ENCODE assay signal across 14 cellular contexts in the genomic region with DNA sequence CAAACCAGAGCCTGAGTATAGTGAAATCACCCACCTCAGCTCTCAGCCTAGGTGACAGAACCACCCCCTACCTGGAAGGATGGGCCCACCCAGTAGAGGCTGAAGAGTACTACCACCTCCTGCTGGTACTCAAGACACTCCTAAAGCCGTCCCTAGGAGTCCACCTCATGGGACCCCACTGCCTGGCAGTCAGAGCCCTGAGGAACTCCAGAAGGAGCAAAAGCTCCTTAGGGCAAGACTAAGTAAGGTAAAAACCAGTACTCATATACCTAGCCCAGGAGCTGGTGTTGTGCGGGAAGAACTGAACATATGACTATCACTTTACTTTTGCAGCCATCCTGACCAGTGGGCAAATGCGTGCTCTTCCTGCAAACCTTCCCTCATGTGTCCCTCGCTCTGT. TPM values are rescaled to one million over a fixed set of nuclear protein-coding genes. Genes with fewer than 3 reads are reported as not detected.
A peak's percentile ranks its signal among the peaks of the same experiment; 100 is the strongest.
DNase-seq lines count a peak whose midpoint lies in the region; ATAC-seq and TF ChIP-seq lines count a peak whose summit lies in the region.
"Had no signal": no experiment of that assay in that cellular context is flagged by ENCODE, and none has a peak within 500 bp of the region (broad histone marks: within the 10 kb centered on the region; RNA-seq: fewer than 3 reads in every experiment).

No MANE protein-coding gene starts in this region.

- TF ChIP-seq EP300 in transverse colon (IDR thresholded peaks at IDR 0.05; ENCODE audit: low read depth) = no peak

- H3K27ac ChIP-seq in neutrophil = peak overlapping the region; percentile 37
- H3K27ac ChIP-seq in transverse colon = no peak overlapping the region
- H3K27ac ChIP-seq: 22Rv1, A549, BLaER1, GM23248 had no signal

- intact Hi-C loops in transverse colon (cut with DNase I; ENCODE audit: low total_unique reads) = no loop called here

- no peak for DNase-seq in activated CD4-positive, alpha-beta T cell treated with anti-CD3 and anti-CD28 coated beads, Interleukin-2, amount 10 ng/mL, durations not matched to agents 7 days and 5 days
- DNase-seq in activated CD4-positive, alpha-beta T cell treated with anti-CD3 and anti-CD28 coated beads, Interleukin-2, amount 50 U/mL, for 1 hour = no peak
- DNase-seq in glutamatergic neuron (no peak), transverse colon (no peak)
- DNase-seq in stimulated activated naive CD4-positive, alpha-beta T cell treated with Interleukin-2 at 50 U/mL for 16 hours (lab: John Stamatoyannopoulos, UW) = no peak
- DNase-seq: CD4-positive, alpha-beta memory T cell; GM23248; HCEC 1CT had no signal

- H3K9me3 ChIP-seq in neutrophil (no peaks in the 10 kb centered on the region), transverse colon (no peaks in the 10 kb centered on the region)
- H3K9me3 ChIP-seq: A549, BLaER1 had no signal

- POLR2A ChIA-PET in activated CD4-positive, alpha-beta T cell treated with anti-CD3 and anti-CD28 coated beads, Interleukin-2, amount 10 ng/mL, durations not matched to agents 7 days and 5 days (lab: Charles Lee) = no interaction called here

- ATAC-seq in GM18873 (IDR thresholded peaks at IDR 0.05; ENCODE audit: low FRiP score, unreplicated experiment) = no peak
- ATAC-seq: A549 had no signal

- peaks cover 99% of the 10 kb centered on the region for H3K36me3 ChIP-seq in neutrophil
- H3K36me3 ChIP-seq in transverse colon = peaks cover 0 to 54% (median 15%) of the 10 kb centered on the region in 4 donors

- no peaks in the 10 kb centered on the region for H3K27me3 Mint-ChIP-seq in activated CD4-positive, alpha-beta T cell treated with anti-CD3 and anti-CD28 coated beads, Interleukin-2, amount 10 ng/mL, durations not matched to agents 7 days and 5 days
- no peaks in the 10 kb centered on the region for H3K27me3 Mint-ChIP-seq in glutamatergic neuron (ENCODE audit: unreplicated experiment)
- H3K27me3 Mint-ChIP-seq: CD4-positive, alpha-beta memory T cell had no signal

- H3K27ac Mint-ChIP-seq in activated CD4-positive, alpha-beta T cell treated with anti-CD3 and anti-CD28 coated beads, Interleukin-2, amount 10 ng/mL, durations not matched to agents 7 days and 5 days = peak overlapping the region; percentile 14
- peak overlapping the region; percentile 48 for H3K27ac Mint-ChIP-seq in glutamatergic neuron (ENCODE audit: unreplicated experiment)

- peaks cover 40% of the 10 kb centered on the region for H3K36me3 Mint-ChIP-seq in activated CD4-positive, alpha-beta T cell treated with anti-CD3 and anti-CD28 coated beads, Interleukin-2, amount 10 ng/mL, durations not matched to agents 7 days and 5 days (ENCODE audit: low read depth)
- H3K36me3 Mint-ChIP-seq in glutamatergic neuron (ENCODE audit: unreplicated experiment) = peaks cover 5% of the 10 kb centered on the region

- TF ChIP-seq CTCF in glutamatergic neuron (IDR thresholded peaks at IDR 0.05; ENCODE audit: partially characterized antibody, unreplicated experiment) (no peak), neutrophil (IDR thresholded peaks at IDR 0.05) (no peak), transverse colon (IDR thresholded peaks at IDR 0.05) (no peak)

- H3K27me3 ChIP-seq in neutrophil (no peaks in the 10 kb centered on the region), transverse colon (no peaks in the 10 kb centered on the region)
- H3K27me3 ChIP-seq: BLaER1 had no signal

- peaks cover 6% of the 10 kb centered on the region for H3K4me1 Mint-ChIP-seq in activated CD4-positive, alpha-beta T cell treated with anti-CD3 and anti-CD28 coated beads, Interleukin-2, amount 10 ng/mL, durations not matched to agents 7 days and 5 days
- H3K4me1 Mint-ChIP-seq in glutamatergic neuron (ENCODE audit: low read depth, unreplicated experiment) = peaks cover 2% of the 10 kb centered on the region
- H3K4me1 Mint-ChIP-seq: CD14-positive monocyte; CD4-positive, alpha-beta memory T cell had no signal

- CTCF ChIA-PET in activated CD4-positive, alpha-beta T cell treated with anti-CD3 and anti-CD28 coated beads, Interleukin-2, amount 10 ng/mL, durations not matched to agents 7 days and 5 days (lab: Charles Lee) = interaction anchor here (0.6 to 1.2 kb wide), 2 partner anchors 11 to 41 kb away, joined by 3 read pairs; no protein-coding TSS in a partner anchor

- 91 to 92% methylated on average over 2 to 4 of the region's 4 CpGs for WGBS in transverse colon (ENCODE audit: low coverage in 1 of 2), 2 donors

- H3K9me3 Mint-ChIP-seq in activated CD4-positive, alpha-beta T cell treated with anti-CD3 and anti-CD28 coated beads, Interleukin-2, amount 10 ng/mL, durations not matched to agents 7 days and 5 days = no peaks in the 10 kb centered on the region
- H3K9me3 Mint-ChIP-seq in glutamatergic neuron (ENCODE audit: unreplicated experiment) = no peaks in the 10 kb centered on the region
- H3K9me3 Mint-ChIP-seq: CD14-positive monocyte; CD4-positive, alpha-beta memory T cell had no signal

- in situ Hi-C loops in transverse colon (cut with MboI; ENCODE audit: low pct_ligation_motif_present in 1 of 4, low pct_unique_long_range_greater_than_20kb in 1 of 4, low sequenced_read_pairs in 3 of 4) = no loop called here

- H3K4me1 ChIP-seq in neutrophil (ENCODE audit: control insufficient read depth in 1 of 2, insufficient read depth in 1 of 2, low read depth in 1 of 2, low read length in 1 of 2) (peaks cover 7 to 8% of the 10 kb centered on the region in 2 experiments), transverse colon (no peaks in the 10 kb centered on the region)
- H3K4me1 ChIP-seq: A549, BLaER1 had no signal

- H3K4me3 ChIP-seq in neutrophil (ENCODE audit: low read depth in 1 of 2, low read length in 1 of 2) (no peak overlapping the region), transverse colon (no peak overlapping the region)
- H3K4me3 ChIP-seq: A549, BLaER1, GM23248 had no signal

- no peak for TF ChIP-seq POLR2A in transverse colon (IDR thresholded peaks at IDR 0.05)

- no peak overlapping the region for H3K4me3 Mint-ChIP-seq in activated CD4-positive, alpha-beta T cell treated with anti-CD3 and anti-CD28 coated beads, Interleukin-2, amount 10 ng/mL, durations not matched to agents 7 days and 5 days
- no peak overlapping the region for H3K4me3 Mint-ChIP-seq in glutamatergic neuron (ENCODE audit: unreplicated experiment)
- H3K4me3 Mint-ChIP-seq: CD14-positive monocyte; CD4-positive, alpha-beta memory T cell had no signal

RNA-seq across cellular contexts. Expression of a gene that starts 36.3 kb away (rescaled TPM):
- total RNA-seq in activated CD4-positive, alpha-beta T cell treated with anti-CD3 and anti-CD28 coated beads, Interleukin-2, amount 10 ng/mL, durations not matched to agents 7 days and 5 days = 10 to 100 TPM; 45.0 to 51.2 TPM
- total RNA-seq in glutamatergic neuron (ENCODE audit: unreplicated experiment) = 51.0 TPM
- total RNA-seq in transverse colon = 10 to 100 TPM; 18.3 to 29.3 (median 20.3) TPM

RNA-seq across cellular contexts. Expression of a gene that starts 37.1 kb away (rescaled TPM):
- 10 to 100 TPM; 19.7 to 19.9 TPM for total RNA-seq in activated CD4-positive, alpha-beta T cell treated with anti-CD3 and anti-CD28 coated beads, Interleukin-2, amount 10 ng/mL, durations not matched to agents 7 days and 5 days
- total RNA-seq in glutamatergic neuron (ENCODE audit: unreplicated experiment) (24.4 TPM), transverse colon (10 to 100 TPM; 10.9 to 29.2 (median 13.7) TPM)

RNA-seq across cellular contexts. Expression of a gene that starts 52.2 kb away (rescaled TPM):
- 10 to 100 TPM; 33.3 to 34.0 TPM for total RNA-seq in activated CD4-positive, alpha-beta T cell treated with anti-CD3 and anti-CD28 coated beads, Interleukin-2, amount 10 ng/mL, durations not matched to agents 7 days and 5 days
- total RNA-seq in glutamatergic neuron (ENCODE audit: unreplicated experiment) (47.7 TPM), transverse colon (10 to 100 TPM; 26.6 to 50.7 (median 39.4) TPM)
